Comparison of ENCODE assay signal across 1 cellular context in the genomic region with DNA sequence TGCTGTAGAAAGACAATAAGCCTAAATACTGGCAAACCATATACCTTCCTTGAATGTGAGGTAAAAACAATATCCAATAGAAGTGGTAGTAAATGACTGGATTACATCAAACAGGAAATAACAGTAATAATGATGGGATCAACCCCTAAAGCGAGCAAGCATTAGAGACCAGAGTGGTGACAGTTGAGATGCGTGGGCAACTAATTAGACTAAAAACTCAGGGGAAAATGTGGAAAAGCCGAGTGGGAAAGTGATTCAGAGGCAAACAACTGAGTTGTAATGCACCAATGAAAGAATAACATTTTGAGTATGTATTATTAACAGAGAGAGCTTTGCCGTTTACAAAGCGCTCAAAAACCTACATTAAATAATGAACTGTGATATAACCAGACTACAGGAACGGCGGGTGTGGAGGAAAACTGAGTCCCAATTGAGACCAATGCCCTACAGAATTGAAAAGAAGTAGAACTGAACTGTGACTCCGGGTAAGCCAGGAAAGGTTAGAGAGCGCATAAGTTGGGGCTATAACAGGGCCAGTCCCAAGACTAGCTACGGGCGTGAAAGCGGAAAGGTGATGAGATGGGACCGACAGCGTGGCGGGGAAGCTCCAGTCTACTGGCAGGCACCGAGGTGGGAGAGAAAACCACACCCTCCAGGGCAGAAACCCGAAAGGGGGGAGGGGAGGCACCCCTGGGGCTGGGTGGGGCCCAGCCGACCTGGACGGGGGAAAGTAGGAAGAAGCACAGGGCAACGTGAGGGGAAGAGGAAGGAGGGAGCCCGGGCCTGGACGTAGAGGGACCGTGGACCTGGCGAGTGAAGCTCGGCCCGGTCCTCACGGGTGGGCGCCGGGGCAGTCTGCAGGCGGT.
TF ChIP-seq lines count a peak whose summit lies in the region.

No MANE protein-coding gene starts in this region.

TF ChIP-seq in endothelial cell of umbilical vein, 7 proteins besides CTCF, POLR2A, EP300 and RAD21:
- TF ChIP-seq EZH2 (IDR thresholded peaks at IDR 0.05; ENCODE audit: borderline replicate concordance, low read depth, low read length, severe bottlenecking) (no peak), POLR2AphosphoS5 (IDR thresholded peaks at IDR 0.05; ENCODE audit: insufficient read depth, low read depth, low read length) (no peak)
